ENCODE assay signal across 12 cellular contexts in the genomic region with DNA sequence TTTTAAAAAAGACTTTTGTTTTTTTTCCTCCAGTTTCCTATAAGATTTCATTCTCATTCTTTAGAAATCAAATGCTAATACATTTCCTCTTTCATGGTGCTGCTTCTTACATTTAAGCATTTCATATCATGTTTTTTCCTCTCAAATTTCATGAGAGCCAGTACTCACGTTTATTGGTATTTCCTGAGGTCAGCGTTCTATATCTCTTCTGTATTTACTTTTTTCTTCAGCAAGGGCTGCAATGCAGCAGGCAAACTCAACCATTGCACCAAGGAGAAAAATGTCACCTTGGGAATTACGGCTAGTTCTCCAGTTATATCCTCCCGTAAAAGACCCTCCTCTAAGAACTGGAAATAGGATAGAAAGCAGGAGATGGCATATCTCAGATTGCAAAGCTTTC. TPM values are rescaled to one million over a fixed set of nuclear protein-coding genes. Genes with fewer than 3 reads are reported as not detected.
"Had no signal": no experiment of that assay in that cellular context is flagged by ENCODE, and none has a peak within 500 bp of the region (broad histone marks: within the 10 kb centered on the region; RNA-seq: fewer than 3 reads in every experiment).

No MANE protein-coding gene starts in this region.

- H3K27ac Mint-ChIP-seq: GM23338, H9, HFFc6 had no signal

- ATAC-seq: GM23338, HCT116 had no signal

- H3K9me3 ChIP-seq: HAP-1 had no signal

- H3K27ac ChIP-seq: GM23248 had no signal

- H3K9me3 Mint-ChIP-seq: GM23338, H9, HFFc6 had no signal

- H3K4me2 ChIP-seq: GM23338 had no signal

- H2AFZ ChIP-seq: GM23248, GM23338 had no signal

- H3K4me1 ChIP-seq: HAP-1 had no signal

- H3K4me3 ChIP-seq: GM23248, GM23338, HAP-1 had no signal

- FAIRE-seq: H1, H54 had no signal

- DNase-seq: GM23248, GOT3, H7, H9, HCEC 1CT, HFFc6 had no signal

- H3K36me3 ChIP-seq: HAP-1 had no signal

- H3K4me3 Mint-ChIP-seq: GM23338, H9, HFFc6 had no signal

- H3K9ac ChIP-seq: GM23248 had no signal

RNA-seq across cellular contexts. Expression of gene UPP2, which starts 32.4 kb away (rescaled TPM):
- total RNA-seq: GM23248, GM23338, H1, H4, H7, H9, HFFc6 had no signal
- polyA plus RNA-seq: GM23248, GM23338, H1 had no signal
